8 cellular contexts compared by ENCODE assay signal in genomic region chr2:190804182-190804795, GRCh38.
DNase-seq lines count a peak whose midpoint lies in the region; ATAC-seq, FAIRE-seq and TF ChIP-seq lines count a peak whose summit lies in the region.

No MANE protein-coding gene starts in this region.

- FAIRE-seq in D721Med (lab: Jason Lieb, UNC), result no peak

- DNase-seq in D721Med (ENCODE audit: insufficient read length, low spot score) (no peak), LNCaP clone FGC (ENCODE audit: low read depth) (no peak), dedifferentiated amniotic fluid mesenchymal stem cell (ENCODE audit: extremely low spot score) (peak; percentile 39), omental fat pad (ENCODE audit: low spot score) (no peak), NOMO-1 treated with dmso at 0.1 percent for 144 hours (lab: John Stamatoyannopoulos, UW; ENCODE audit: unreplicated experiment) (no peak), SKM-1 treated with dmso at 0.1 percent for 144 hours (lab: John Stamatoyannopoulos, UW; ENCODE audit: unreplicated experiment) (no peak)

- H3K4me3 ChIP-seq in LNCaP clone FGC (ENCODE audit: low read depth, low read length), result no peak overlapping the region

- ATAC-seq in omental fat pad (ENCODE audit: low FRiP score), result no peak
- no peak for ATAC-seq in HG03565 (IDR thresholded peaks at IDR 0.05; ENCODE audit: unreplicated experiment)
- ATAC-seq in GM21381 (IDR thresholded peaks at IDR 0.05; ENCODE audit: unreplicated experiment), result no peak

- TF ChIP-seq CTCF in D721Med (IDR thresholded peaks at IDR 0.05; ENCODE audit: insufficient read depth, missing control alignments) (peak; percentile 36), LNCaP clone FGC (IDR thresholded peaks at IDR 0.05; ENCODE audit: control insufficient read depth, extremely low read depth, insufficient read depth) (peak; percentile 42; the same call in 1 of the 2 replicates), omental fat pad (IDR thresholded peaks at IDR 0.05) (peak in 2 of 3 donors; percentile 9 to 17)
